Comparison of ENCODE assay signal across 17 cellular contexts in the genomic region with DNA sequence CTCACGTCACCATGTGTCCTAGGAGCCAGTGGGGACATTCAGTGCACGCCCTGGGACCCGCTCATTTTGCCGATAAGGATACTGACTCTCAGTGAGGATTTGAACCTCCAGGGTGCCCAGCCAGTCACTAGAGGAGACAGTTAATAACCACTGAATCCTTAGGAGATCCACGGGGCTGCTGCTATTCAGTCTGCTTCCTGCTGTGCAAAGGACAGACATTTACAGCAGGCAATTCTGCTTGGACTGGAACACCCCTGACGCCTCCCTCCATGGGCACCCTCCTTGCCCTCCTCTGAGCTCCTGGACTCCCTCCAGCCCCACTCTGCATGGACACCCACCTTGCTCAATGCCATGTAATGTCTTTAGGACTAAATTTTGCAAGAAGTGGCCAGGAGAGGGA.
DNase-seq lines count a peak whose midpoint lies in the region; ATAC-seq and TF ChIP-seq lines count a peak whose summit lies in the region.
"Had no signal": no experiment of that assay in that cellular context is flagged by ENCODE, and none has a peak within 500 bp of the region (broad histone marks: within the 10 kb centered on the region; RNA-seq: fewer than 3 reads in every experiment).

No MANE protein-coding gene starts in this region.

- no peak overlapping the region for H3K4me3 Mint-ChIP-seq in activated CD8-positive, alpha-beta memory T cell treated with anti-CD3 and anti-CD28 coated beads, Interleukin-2, amount 10 ng/mL, durations not matched to agents 7 days and 5 days
- H3K4me3 Mint-ChIP-seq: CD4-positive, CD25-positive, alpha-beta regulatory T cell had no signal

- CTCF ChIA-PET in activated CD8-positive, alpha-beta memory T cell treated with anti-CD3 and anti-CD28 coated beads, Interleukin-2, amount 10 ng/mL, durations not matched to agents 7 days and 5 days (lab: Charles Lee): no interaction called here
- CTCF ChIA-PET in HEK293 (lab: Yijun Ruan, JAX): no interaction called here

- H3K4me1 Mint-ChIP-seq in activated CD8-positive, alpha-beta memory T cell treated with anti-CD3 and anti-CD28 coated beads, Interleukin-2, amount 10 ng/mL, durations not matched to agents 7 days and 5 days: no peaks in the 10 kb centered on the region
- H3K4me1 Mint-ChIP-seq: CD4-positive, CD25-positive, alpha-beta regulatory T cell had no signal

- no peaks in the 10 kb centered on the region for H3K27me3 ChIP-seq in sigmoid colon

- intact Hi-C loops in sigmoid colon (cut with DNase I): no loop called here

- no peak overlapping the region for H3K27ac Mint-ChIP-seq in activated CD8-positive, alpha-beta memory T cell treated with anti-CD3 and anti-CD28 coated beads, Interleukin-2, amount 10 ng/mL, durations not matched to agents 7 days and 5 days
- H3K27ac Mint-ChIP-seq: CD4-positive, CD25-positive, alpha-beta regulatory T cell had no signal

- no peaks in the 10 kb centered on the region for H3K36me3 Mint-ChIP-seq in activated CD8-positive, alpha-beta memory T cell treated with anti-CD3 and anti-CD28 coated beads, Interleukin-2, amount 10 ng/mL, durations not matched to agents 7 days and 5 days

- peak; percentile 26 for DNase-seq in activated CD8-positive, alpha-beta memory T cell treated with anti-CD3 and anti-CD28 coated beads for 24 hours
- no peak for DNase-seq in activated CD8-positive, alpha-beta memory T cell treated with anti-CD3 and anti-CD28 coated beads, Interleukin-2, amount 10 ng/mL, durations not matched to agents 7 days and 5 days
- DNase-seq in iPS-NIHi7 (ENCODE audit: extremely low spot score) (peak; percentile 3), sigmoid colon (peak; percentile 57), pons (ENCODE audit: low spot score) (no peak), NCI-H1930 (lab: John Stamatoyannopoulos, UW) (no peak)
- DNase-seq in activated CD4-positive, CD25-positive, alpha-beta regulatory T cell treated with anti-CD3 and anti-CD28 coated beads, Interleukin-2, amount 50 U/mL, for 72 hours: no peak
- DNase-seq: AML-193; CD4-positive, CD25-positive, alpha-beta regulatory T cell; DMS53; GF-D8; GOT3; HCEC 1CT; IMR-90 had no signal

- no peaks in the 10 kb centered on the region for H3K36me3 ChIP-seq in HEK293 (ENCODE audit: control insufficient read depth in 2 of 2, insufficient read depth in 1 of 2, low read length in 2 of 2)
- H3K36me3 ChIP-seq in sigmoid colon: no peaks in the 10 kb centered on the region
- H3K36me3 ChIP-seq: BLaER1 treated with 17β-estradiol and CSF1 and Interleukin-3, amounts not matched to agents 10 nM and 100 nM had no signal

- peaks cover 10% of the 10 kb centered on the region for H3K9me3 Mint-ChIP-seq in activated CD8-positive, alpha-beta memory T cell treated with anti-CD3 and anti-CD28 coated beads, Interleukin-2, amount 10 ng/mL, durations not matched to agents 7 days and 5 days (ENCODE audit: low read depth)

- H3K4me3 ChIP-seq in HEK293 (ENCODE audit: low read depth, low read length): no peak overlapping the region
- no peak overlapping the region for H3K4me3 ChIP-seq in sigmoid colon
- H3K4me3 ChIP-seq: BLaER1 treated with 17β-estradiol and CSF1 and Interleukin-3, amounts not matched to agents 10 nM and 100 nM had no signal

- TF ChIP-seq CTCF in HEK293 (tag by site-specific recombination; IDR thresholded peaks at IDR 0.05) (no peak), sigmoid colon (IDR thresholded peaks at IDR 0.05) (no peak)

- no peak for ATAC-seq in activated CD8-positive, alpha-beta memory T cell treated with anti-CD3 and anti-CD28 coated beads, Interleukin-2, amount 10 ng/mL, durations not matched to agents 7 days and 5 days

- no peak for TF ChIP-seq EP300 in sigmoid colon (IDR thresholded peaks at IDR 0.05)

- WGBS in sigmoid colon, 2 donors: 76 to 86% methylated on average over 6 of the region's 6 CpGs

- H3K27ac ChIP-seq in HEK293 (ENCODE audit: extremely low read depth, low read depth, low read length) (no peak overlapping the region), sigmoid colon (no peak overlapping the region)
- H3K27ac ChIP-seq: 22Rv1 had no signal

- H3K4me1 ChIP-seq in HEK293 (ENCODE audit: control insufficient read depth, insufficient read depth, low read length) (no peaks in the 10 kb centered on the region), sigmoid colon (no peaks in the 10 kb centered on the region)

- H3K9me3 ChIP-seq in HEK293 (ENCODE audit: control insufficient read depth, insufficient read depth, low read depth, low read length) (no peaks in the 10 kb centered on the region), sigmoid colon (no peaks in the 10 kb centered on the region)
- H3K9me3 ChIP-seq: BLaER1 treated with 17β-estradiol and CSF1 and Interleukin-3, amounts not matched to agents 10 nM and 100 nM had no signal

- no peak for TF ChIP-seq POLR2A in sigmoid colon (IDR thresholded peaks at IDR 0.05)

- POLR2A ChIA-PET in HEK293 (lab: Yijun Ruan, JAX): no interaction called here

- H3K27me3 Mint-ChIP-seq in activated CD8-positive, alpha-beta memory T cell treated with anti-CD3 and anti-CD28 coated beads, Interleukin-2, amount 10 ng/mL, durations not matched to agents 7 days and 5 days: no peaks in the 10 kb centered on the region
- H3K27me3 Mint-ChIP-seq: CD4-positive, CD25-positive, alpha-beta regulatory T cell had no signal

TF ChIP-seq in HEK293, 187 proteins besides CTCF, POLR2A, EP300 and RAD21:
- TF ChIP-seq ZNF555 (tag by site-specific recombination; conservative IDR thresholded peaks at IDR 0.05) (no peak), ZNF514 (tag by site-specific recombination; IDR thresholded peaks at IDR 0.05) (no peak), ZIC2 (tag by site-specific recombination; IDR thresholded peaks at IDR 0.05) (peak; percentile 82)
- TF ChIP-seq, protein P1, sequence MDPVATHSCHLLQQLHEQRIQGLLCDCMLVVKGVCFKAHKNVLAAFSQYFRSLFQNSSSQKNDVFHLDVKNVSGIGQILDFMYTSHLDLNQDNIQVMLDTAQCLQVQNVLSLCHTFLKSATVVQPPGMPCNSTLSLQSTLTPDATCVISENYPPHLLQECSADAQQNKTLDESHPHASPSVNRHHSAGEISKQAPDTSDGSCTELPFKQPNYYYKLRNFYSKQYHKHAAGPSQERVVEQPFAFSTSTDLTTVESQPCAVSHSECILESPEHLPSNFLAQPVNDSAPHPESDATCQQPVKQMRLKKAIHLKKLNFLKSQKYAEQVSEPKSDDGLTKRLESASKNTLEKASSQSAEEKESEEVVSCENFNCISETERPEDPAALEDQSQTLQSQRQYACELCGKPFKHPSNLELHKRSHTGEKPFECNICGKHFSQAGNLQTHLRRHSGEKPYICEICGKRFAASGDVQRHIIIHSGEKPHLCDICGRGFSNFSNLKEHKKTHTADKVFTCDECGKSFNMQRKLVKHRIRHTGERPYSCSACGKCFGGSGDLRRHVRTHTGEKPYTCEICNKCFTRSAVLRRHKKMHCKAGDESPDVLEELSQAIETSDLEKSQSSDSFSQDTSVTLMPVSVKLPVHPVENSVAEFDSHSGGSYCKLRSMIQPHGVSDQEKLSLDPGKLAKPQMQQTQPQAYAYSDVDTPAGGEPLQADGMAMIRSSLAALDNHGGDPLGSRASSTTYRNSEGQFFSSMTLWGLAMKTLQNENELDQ (tag by site-specific recombination; IDR thresholded peaks at IDR 0.05; ENCODE audit: low read depth): no peak
- TF ChIP-seq, protein P2, sequence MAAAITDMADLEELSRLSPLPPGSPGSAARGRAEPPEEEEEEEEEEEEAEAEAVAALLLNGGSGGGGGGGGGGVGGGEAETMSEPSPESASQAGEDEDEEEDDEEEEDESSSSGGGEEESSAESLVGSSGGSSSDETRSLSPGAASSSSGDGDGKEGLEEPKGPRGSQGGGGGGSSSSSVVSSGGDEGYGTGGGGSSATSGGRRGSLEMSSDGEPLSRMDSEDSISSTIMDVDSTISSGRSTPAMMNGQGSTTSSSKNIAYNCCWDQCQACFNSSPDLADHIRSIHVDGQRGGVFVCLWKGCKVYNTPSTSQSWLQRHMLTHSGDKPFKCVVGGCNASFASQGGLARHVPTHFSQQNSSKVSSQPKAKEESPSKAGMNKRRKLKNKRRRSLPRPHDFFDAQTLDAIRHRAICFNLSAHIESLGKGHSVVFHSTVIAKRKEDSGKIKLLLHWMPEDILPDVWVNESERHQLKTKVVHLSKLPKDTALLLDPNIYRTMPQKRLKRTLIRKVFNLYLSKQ (tag by site-specific recombination; IDR thresholded peaks at IDR 0.05; ENCODE audit: borderline replicate concordance): no peak
- TF ChIP-seq, protein P3, sequence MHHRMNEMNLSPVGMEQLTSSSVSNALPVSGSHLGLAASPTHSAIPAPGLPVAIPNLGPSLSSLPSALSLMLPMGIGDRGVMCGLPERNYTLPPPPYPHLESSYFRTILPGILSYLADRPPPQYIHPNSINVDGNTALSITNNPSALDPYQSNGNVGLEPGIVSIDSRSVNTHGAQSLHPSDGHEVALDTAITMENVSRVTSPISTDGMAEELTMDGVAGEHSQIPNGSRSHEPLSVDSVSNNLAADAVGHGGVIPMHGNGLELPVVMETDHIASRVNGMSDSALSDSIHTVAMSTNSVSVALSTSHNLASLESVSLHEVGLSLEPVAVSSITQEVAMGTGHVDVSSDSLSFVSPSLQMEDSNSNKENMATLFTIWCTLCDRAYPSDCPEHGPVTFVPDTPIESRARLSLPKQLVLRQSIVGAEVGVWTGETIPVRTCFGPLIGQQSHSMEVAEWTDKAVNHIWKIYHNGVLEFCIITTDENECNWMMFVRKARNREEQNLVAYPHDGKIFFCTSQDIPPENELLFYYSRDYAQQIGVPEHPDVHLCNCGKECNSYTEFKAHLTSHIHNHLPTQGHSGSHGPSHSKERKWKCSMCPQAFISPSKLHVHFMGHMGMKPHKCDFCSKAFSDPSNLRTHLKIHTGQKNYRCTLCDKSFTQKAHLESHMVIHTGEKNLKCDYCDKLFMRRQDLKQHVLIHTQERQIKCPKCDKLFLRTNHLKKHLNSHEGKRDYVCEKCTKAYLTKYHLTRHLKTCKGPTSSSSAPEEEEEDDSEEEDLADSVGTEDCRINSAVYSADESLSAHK (tag by site-specific recombination; IDR thresholded peaks at IDR 0.05): no peak

Comparison
In these comparisons a context has a peak if more than half of its experiments do, and no peak if none do; other contexts are left out.
1. DNase-seq: peak in activated CD8-positive, alpha-beta memory T cell treated with anti-CD3 and anti-CD28 coated beads for 24 hours (single experiment), iPS-NIHi7 (single experiment) and sigmoid colon (single experiment); none in activated CD8-positive, alpha-beta memory T cell treated with anti-CD3 and anti-CD28 coated beads, Interleukin-2, amount 10 ng/mL, durations not matched to agents 7 days and 5 days (single experiment), pons (single experiment), NCI-H1930 (0 of 2) and activated CD4-positive, CD25-positive, alpha-beta regulatory T cell treated with anti-CD3 and anti-CD28 coated beads, Interleukin-2, amount 50 U/mL, for 72 hours (single experiment).